In the genomic region with DNA sequence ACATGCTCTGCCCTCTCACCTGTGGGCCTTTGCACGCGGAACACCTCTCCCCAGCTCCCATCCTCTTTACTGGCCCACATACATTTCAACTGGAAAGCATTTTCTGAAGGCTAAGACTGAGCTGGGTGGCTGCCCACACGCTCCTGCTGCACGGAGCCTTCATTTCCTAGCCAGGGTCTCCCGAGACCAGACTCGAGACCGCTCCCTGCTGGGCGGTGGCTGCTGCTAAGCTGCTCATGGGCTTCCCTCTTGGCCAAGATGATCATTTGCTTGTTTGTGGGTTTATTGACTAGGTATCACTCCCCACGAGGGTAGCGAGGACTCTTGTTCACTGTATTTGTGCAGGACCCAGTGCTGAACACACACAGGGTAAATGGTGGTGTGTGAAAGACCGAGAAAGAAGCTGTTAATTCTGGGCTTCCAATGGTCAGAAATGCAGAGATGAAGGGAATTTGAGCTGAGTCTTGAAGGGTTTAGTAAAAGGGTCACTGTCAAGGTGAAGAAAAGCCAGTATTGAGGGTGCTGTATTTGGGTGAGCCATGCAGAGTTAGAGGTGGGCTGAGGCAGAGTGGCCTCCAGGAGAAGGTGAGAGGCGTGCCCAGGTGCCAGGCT, we compare ENCODE assay signal across 8 cellular contexts. TPM values are rescaled to one million over a fixed set of nuclear protein-coding genes. Genes with fewer than 3 reads are reported as not detected.
DNase-seq lines count a peak whose midpoint lies in the region; ATAC-seq lines count a peak whose summit lies in the region.

No MANE protein-coding gene starts in this region.

- peaks cover 23% of the 10 kb centered on the region for H3K36me3 ChIP-seq in CD8-positive, alpha-beta memory T cell (ENCODE audit: insufficient read depth, low read length)

- DNase-seq in CD8-positive, alpha-beta memory T cell, result peak; percentile 51 to 81 (median 58)
- DNase-seq in NAMALWA (ENCODE audit: low spot score) (peak; percentile 91), kidney tubule cell (ENCODE audit: low spot score) (peak; percentile 79), DMS79 (lab: John Stamatoyannopoulos, UW) (no peak)
- peak; percentile 32 to 57 (median 49) for DNase-seq in activated CD4-positive, CD25-positive, alpha-beta regulatory T cell (lab: John Stamatoyannopoulos, UW)
- DNase-seq in central memory CD8-positive, alpha-beta T cell (ENCODE audit: low spot score in 2 of 2), result peak; percentile 45 to 54
- peak; percentile 42 to 73 for DNase-seq in stimulated activated CD4-positive, alpha-beta T cell treated with anti-CD3 and anti-CD28 coated beads, Interleukin-15, amount 100 ng/mL, for 48 hours (ENCODE audit: low read depth in 2 of 2)

- peaks cover 0 to 2% of the 10 kb centered on the region in 2 donors for H3K27me3 Mint-ChIP-seq in CD8-positive, alpha-beta memory T cell
- no peaks in the 10 kb centered on the region for H3K27me3 Mint-ChIP-seq in central memory CD8-positive, alpha-beta T cell

- no peaks in the 10 kb centered on the region for H3K9me3 Mint-ChIP-seq in CD8-positive, alpha-beta memory T cell
- H3K9me3 Mint-ChIP-seq in central memory CD8-positive, alpha-beta T cell, result no peaks in the 10 kb centered on the region

- H3K4me1 ChIP-seq in CD8-positive, alpha-beta memory T cell (ENCODE audit: insufficient read depth, low read length), result peaks cover 33% of the 10 kb centered on the region

- H3K36me3 Mint-ChIP-seq in CD8-positive, alpha-beta memory T cell, result peaks cover 0 to 56% (median 1%) of the 10 kb centered on the region in 3 donors
- peaks cover 26% of the 10 kb centered on the region for H3K36me3 Mint-ChIP-seq in central memory CD8-positive, alpha-beta T cell (ENCODE audit: insufficient read depth)

- H3K9me3 ChIP-seq in CD8-positive, alpha-beta memory T cell (ENCODE audit: low read length), result no peaks in the 10 kb centered on the region

- POLR2A ChIA-PET in CD8-positive, alpha-beta memory T cell (lab: Charles Lee), result interaction anchor here (0.6 to 1.9 kb wide), 9 partner anchors 45 to 360 kb away, joined by 3 to 9 read pairs (median 6); a partner anchor contains a TSS

- H3K4me3 ChIP-seq in CD8-positive, alpha-beta memory T cell (ENCODE audit: low read length), result peak overlapping the region; percentile 97

- ATAC-seq in GM19467 (IDR thresholded peaks at IDR 0.05; ENCODE audit: unreplicated experiment), result peak; percentile 45
- ATAC-seq in central memory CD8-positive, alpha-beta T cell (replicated peaks; ENCODE audit: extremely low read depth, poor library complexity, severe bottlenecking), result peak; percentile 54

- H3K27ac ChIP-seq in CD8-positive, alpha-beta memory T cell (ENCODE audit: low read depth, low read length), result peak overlapping the region; percentile 89

- H3K27me3 ChIP-seq in CD8-positive, alpha-beta memory T cell (ENCODE audit: insufficient read depth, low read length, poor library complexity, severe bottlenecking), result no peaks in the 10 kb centered on the region

- peaks cover 23 to 42% (median 34%) of the 10 kb centered on the region in 3 donors for H3K4me1 Mint-ChIP-seq in CD8-positive, alpha-beta memory T cell
- peaks cover 21% of the 10 kb centered on the region for H3K4me1 Mint-ChIP-seq in central memory CD8-positive, alpha-beta T cell

- H3K27ac Mint-ChIP-seq in CD8-positive, alpha-beta memory T cell, result peak overlapping the region; percentile 81 to 100 (median 98)
- peak overlapping the region; percentile 94 for H3K27ac Mint-ChIP-seq in central memory CD8-positive, alpha-beta T cell (ENCODE audit: low read depth)

- H3K4me3 Mint-ChIP-seq in CD8-positive, alpha-beta memory T cell, result peak overlapping the region; percentile 93 to 100 (median 98)
- peak overlapping the region; percentile 99 for H3K4me3 Mint-ChIP-seq in central memory CD8-positive, alpha-beta T cell

- CTCF ChIA-PET in CD8-positive, alpha-beta memory T cell (lab: Charles Lee), result interaction anchor here (0.6 to 2.8 kb wide), 24 partner anchors 18 to 358 kb away, joined by 3 to 43 read pairs (median 5); a partner anchor contains a TSS

RNA-seq across cellular contexts. Expression of a gene that starts 0.9 kb away (rescaled TPM):
- total RNA-seq in CD8-positive, alpha-beta memory T cell, result 100 to 1,000 TPM in 1 of 2 experiments, 10 to 100 TPM in 1; 90.0 to 104 TPM
- polyA plus RNA-seq in CD8-positive, alpha-beta memory T cell, result 106 TPM

RNA-seq across cellular contexts. Expression of a gene that starts 1.1 kb away (rescaled TPM):
- 10 to 100 TPM; 19.2 to 22.5 TPM for total RNA-seq in CD8-positive, alpha-beta memory T cell
- polyA plus RNA-seq in CD8-positive, alpha-beta memory T cell, result 13.0 TPM

RNA-seq across cellular contexts. Expression of a gene that starts 8.6 kb away (rescaled TPM):
- total RNA-seq in CD8-positive, alpha-beta memory T cell, result not detected
- not detected for polyA plus RNA-seq in CD8-positive, alpha-beta memory T cell

RNA-seq across cellular contexts. Expression of a gene that starts 46.1 kb away (rescaled TPM):
- 100 to 1,000 TPM; 338 to 348 TPM for total RNA-seq in CD8-positive, alpha-beta memory T cell
- polyA plus RNA-seq in CD8-positive, alpha-beta memory T cell, result 490 TPM

RNA-seq across cellular contexts. Expression of a gene that starts 54.2 kb away (rescaled TPM):
- total RNA-seq in CD8-positive, alpha-beta memory T cell, result 100 to 1,000 TPM in 1 of 2 experiments, 10 to 100 TPM in 1; 97.6 to 106 TPM
- 0.26 TPM for polyA plus RNA-seq in CD8-positive, alpha-beta memory T cell
